In genomic region chr9:8713149-8713856, GRCh38 we compare ENCODE assay signal across 4 cellular contexts.
"Had no signal": no experiment of that assay in that cellular context is flagged by ENCODE, and none has a peak within 500 bp of the region (broad histone marks: within the 10 kb centered on the region; RNA-seq: fewer than 3 reads in every experiment).

No MANE protein-coding gene starts in this region.

- H3K4me3 ChIP-seq: K562 had no signal

- ATAC-seq: HepG2, K562 had no signal

- H3K27ac ChIP-seq: HL-60 had no signal

- DNase-seq: IMR-90 had no signal
